ENCODE assay signal across 9 cellular contexts in genomic region chr2:8312861-8313768, GRCh38.
DNase-seq lines count a peak whose midpoint lies in the region; ATAC-seq and TF ChIP-seq lines count a peak whose summit lies in the region.
"Had no signal": no experiment of that assay in that cellular context is flagged by ENCODE, and none has a peak within 500 bp of the region (broad histone marks: within the 10 kb centered on the region; RNA-seq: fewer than 3 reads in every experiment).

No MANE protein-coding gene starts in this region.

- 80 to 84% (median 81%) methylated on average over 8 of the region's 8 CpGs for WGBS in psoas muscle, 3 donors

- peaks cover 3% of the 10 kb centered on the region for H3K36me3 Mint-ChIP-seq in activated naive CD4-positive, alpha-beta T cell treated with anti-CD3 and anti-CD28 coated beads, Interleukin-2, amount 10 ng/mL, durations not matched to agents 7 days and 5 days
- no peaks in the 10 kb centered on the region for H3K36me3 Mint-ChIP-seq in activated naive CD4-positive, alpha-beta T cell treated with anti-CD3 and anti-CD28 coated beads for 36 hours (ENCODE audit: low read depth)
- peaks cover 0 to 4% (median 0%) of the 10 kb centered on the region in 3 donors for H3K36me3 Mint-ChIP-seq in naive thymus-derived CD8-positive, alpha-beta T cell

- peak; percentile 81 for ATAC-seq in HG03025 (IDR thresholded peaks at IDR 0.05; ENCODE audit: low FRiP score, unreplicated experiment)
- no peak for ATAC-seq in naive thymus-derived CD8-positive, alpha-beta T cell
- ATAC-seq in psoas muscle = no peak

- H3K9me3 Mint-ChIP-seq in activated naive CD4-positive, alpha-beta T cell treated with anti-CD3 and anti-CD28 coated beads, Interleukin-2, amount 10 ng/mL, durations not matched to agents 7 days and 5 days = peaks cover 2% of the 10 kb centered on the region
- H3K9me3 Mint-ChIP-seq in activated naive CD4-positive, alpha-beta T cell treated with anti-CD3 and anti-CD28 coated beads for 36 hours = no peaks in the 10 kb centered on the region
- H3K9me3 Mint-ChIP-seq in naive thymus-derived CD8-positive, alpha-beta T cell = peaks cover 0 to 2% (median 0%) of the 10 kb centered on the region in 9 donors

- H3K27me3 Mint-ChIP-seq in activated naive CD4-positive, alpha-beta T cell treated with anti-CD3 and anti-CD28 coated beads, Interleukin-2, amount 10 ng/mL, durations not matched to agents 7 days and 5 days = peaks cover 34% of the 10 kb centered on the region
- H3K27me3 Mint-ChIP-seq in activated naive CD4-positive, alpha-beta T cell treated with anti-CD3 and anti-CD28 coated beads for 36 hours (ENCODE audit: low read depth) = peaks cover 2% of the 10 kb centered on the region
- peaks cover 2 to 15% (median 5%) of the 10 kb centered on the region in 5 donors for H3K27me3 Mint-ChIP-seq in naive thymus-derived CD8-positive, alpha-beta T cell

- H3K27me3 ChIP-seq in fibroblast of lung (ENCODE audit: control insufficient read depth, insufficient read depth, low read length) (no peaks in the 10 kb centered on the region), psoas muscle (ENCODE audit: insufficient read depth in 3 of 3, low read length in 2 of 3) (no peaks in the 10 kb centered on the region)

- H3K4me2 ChIP-seq in fibroblast of lung (ENCODE audit: extremely low read depth, insufficient read depth, low read length) = no peak overlapping the region

- no peak overlapping the region for H3K9ac ChIP-seq in fibroblast of lung (ENCODE audit: insufficient read depth, low read length)

- no peak overlapping the region for H3K27ac ChIP-seq in fibroblast of lung (ENCODE audit: insufficient read depth, low read length)
- no peak overlapping the region for H3K27ac ChIP-seq in psoas muscle

- H3K4me1 Mint-ChIP-seq in activated naive CD4-positive, alpha-beta T cell treated with anti-CD3 and anti-CD28 coated beads, Interleukin-2, amount 10 ng/mL, durations not matched to agents 7 days and 5 days = peaks cover 61% of the 10 kb centered on the region
- peaks cover 20% of the 10 kb centered on the region for H3K4me1 Mint-ChIP-seq in activated naive CD4-positive, alpha-beta T cell treated with anti-CD3 and anti-CD28 coated beads for 36 hours (ENCODE audit: low read depth)
- H3K4me1 Mint-ChIP-seq in naive thymus-derived CD8-positive, alpha-beta T cell = peaks cover 24 to 85% (median 51%) of the 10 kb centered on the region in 4 donors

- H3K4me3 ChIP-seq in fibroblast of lung (replicated peaks in 1 of 4; ENCODE audit: control extremely low read depth in 1 of 4, insufficient read depth in 1 of 4, low read depth in 3 of 4, low read length in 4 of 4) (no peak overlapping the region), psoas muscle (no peak overlapping the region)

- no peaks in the 10 kb centered on the region for H3K79me2 ChIP-seq in fibroblast of lung (ENCODE audit: control insufficient read depth, insufficient read depth, low read length)

- H3K36me3 ChIP-seq in fibroblast of lung (ENCODE audit: control insufficient read depth, insufficient read depth, low read length) (no peaks in the 10 kb centered on the region), psoas muscle (ENCODE audit: insufficient read depth in 1 of 2, low read depth in 1 of 2) (no peaks in the 10 kb centered on the region)

- H3K27ac Mint-ChIP-seq in activated naive CD4-positive, alpha-beta T cell treated with anti-CD3 and anti-CD28 coated beads, Interleukin-2, amount 10 ng/mL, durations not matched to agents 7 days and 5 days = peak overlapping the region; percentile 47
- no peak overlapping the region for H3K27ac Mint-ChIP-seq in activated naive CD4-positive, alpha-beta T cell treated with anti-CD3 and anti-CD28 coated beads for 36 hours
- H3K27ac Mint-ChIP-seq in naive thymus-derived CD8-positive, alpha-beta T cell = peak overlapping the region in 3 of 10 donors; percentile 25 to 58 (median 31)
- H3K27ac Mint-ChIP-seq: B cell had no signal

- no peak for DNase-seq in activated naive CD4-positive, alpha-beta T cell treated with anti-CD3 and anti-CD28 coated beads, Interleukin-2, amount 10 ng/mL, durations not matched to agents 7 days and 5 days
- DNase-seq in activated naive CD4-positive, alpha-beta T cell treated with anti-CD3 and anti-CD28 coated beads for 36 hours = no peak
- DNase-seq in NOMO-1 treated with dmso at 0.1 percent for 144 hours (lab: John Stamatoyannopoulos, UW; ENCODE audit: unreplicated experiment) = peak; percentile 94
- peak; percentile 28 to 39 for DNase-seq in fibroblast of lung (ENCODE audit: low read depth in 2 of 2)
- DNase-seq in GOT3 (lab: John Stamatoyannopoulos, UW) = no peak
- no peak for DNase-seq in naive thymus-derived CD8-positive, alpha-beta T cell
- no peak for DNase-seq in psoas muscle

- H3K9me3 ChIP-seq in fibroblast of lung (ENCODE audit: control insufficient read depth, insufficient read depth, low read depth, low read length) = no peaks in the 10 kb centered on the region
- no peaks in the 10 kb centered on the region for H3K9me3 ChIP-seq in psoas muscle

- no peak overlapping the region for H2AFZ ChIP-seq in fibroblast of lung (ENCODE audit: low read length)

- no peak for TF ChIP-seq CTCF in fibroblast of lung (conservative IDR thresholded peaks at IDR 0.05 in 1 of 2, IDR thresholded peaks at IDR 0.05 in 1 of 2; ENCODE audit: low read depth in 1 of 2, low read length in 2 of 2)
- no peak for TF ChIP-seq CTCF in psoas muscle (IDR thresholded peaks at IDR 0.05)

- intact Hi-C loops in activated naive CD4-positive, alpha-beta T cell treated with anti-CD3 and anti-CD28 coated beads for 36 hours (cut with micrococcal nuclease) = no loop called here
- intact Hi-C loops in psoas muscle (cut with DNase I) = no loop called here

- H3K4me1 ChIP-seq in fibroblast of lung (ENCODE audit: control insufficient read depth, extremely low read depth, insufficient read depth, low read length) (no peaks in the 10 kb centered on the region), psoas muscle (no peaks in the 10 kb centered on the region)

- CTCF ChIA-PET in activated naive CD4-positive, alpha-beta T cell treated with anti-CD3 and anti-CD28 coated beads, Interleukin-2, amount 10 ng/mL, durations not matched to agents 7 days and 5 days (lab: Charles Lee) = interaction anchor here (1.0 kb wide), 1 partner anchor 24 kb away, joined by 3 read pairs; no protein-coding TSS in a partner anchor
- CTCF ChIA-PET in activated naive CD4-positive, alpha-beta T cell treated with anti-CD3 and anti-CD28 coated beads for 36 hours (lab: Charles Lee) = no interaction called here

- no peaks in the 10 kb centered on the region for H4K20me1 ChIP-seq in fibroblast of lung (ENCODE audit: control insufficient read depth, extremely low read depth, insufficient read depth, low read length)

- H3K4me3 Mint-ChIP-seq in activated naive CD4-positive, alpha-beta T cell treated with anti-CD3 and anti-CD28 coated beads, Interleukin-2, amount 10 ng/mL, durations not matched to agents 7 days and 5 days = no peak overlapping the region
- H3K4me3 Mint-ChIP-seq in activated naive CD4-positive, alpha-beta T cell treated with anti-CD3 and anti-CD28 coated beads for 36 hours = no peak overlapping the region
- H3K4me3 Mint-ChIP-seq in naive thymus-derived CD8-positive, alpha-beta T cell = peak overlapping the region in 2 of 10 donors; percentile 39 to 46
- H3K4me3 Mint-ChIP-seq: B cell had no signal

- POLR2A ChIA-PET in naive thymus-derived CD8-positive, alpha-beta T cell (lab: Charles Lee) = no interaction called here

Comparison
In these comparisons a context has a peak if more than half of its experiments do, and no peak if none do; other contexts are left out.
1. DNase-seq: peak in NOMO-1 treated with dmso at 0.1 percent for 144 hours (single experiment) and fibroblast of lung (2 of 2); none in activated naive CD4-positive, alpha-beta T cell treated with anti-CD3 and anti-CD28 coated beads, Interleukin-2, amount 10 ng/mL, durations not matched to agents 7 days and 5 days (single experiment), activated naive CD4-positive, alpha-beta T cell treated with anti-CD3 and anti-CD28 coated beads for 36 hours (single experiment), GOT3 (single experiment), naive thymus-derived CD8-positive, alpha-beta T cell (0 of 10) and psoas muscle (0 of 2).